In the genomic region with DNA sequence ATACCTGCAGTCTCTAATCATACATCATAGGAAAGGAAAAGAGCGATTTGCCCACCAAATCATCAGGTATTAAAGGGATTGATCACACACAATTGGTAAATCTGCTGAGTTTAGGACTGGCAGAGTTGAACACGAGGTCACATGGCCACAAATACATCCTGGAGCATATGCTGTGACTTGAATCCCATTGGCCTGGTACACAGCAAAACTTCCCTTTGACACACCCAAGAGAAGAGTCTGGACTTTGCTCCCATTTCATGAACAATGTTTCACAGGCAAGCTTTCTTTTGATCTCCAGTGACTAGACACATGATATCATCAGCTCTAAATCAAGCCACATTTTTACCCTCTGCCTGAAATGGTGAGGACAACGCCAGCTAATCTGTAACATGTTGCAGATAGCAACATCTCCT, we compare ENCODE assay signal across 1 cellular context.
TF ChIP-seq lines count a peak whose summit lies in the region.

No MANE protein-coding gene starts in this region.

TF ChIP-seq in HepG2, 621 proteins besides CTCF, POLR2A, EP300 and RAD21 (continued from another document and continues in another):
- TF ChIP-seq, protein P1, sequence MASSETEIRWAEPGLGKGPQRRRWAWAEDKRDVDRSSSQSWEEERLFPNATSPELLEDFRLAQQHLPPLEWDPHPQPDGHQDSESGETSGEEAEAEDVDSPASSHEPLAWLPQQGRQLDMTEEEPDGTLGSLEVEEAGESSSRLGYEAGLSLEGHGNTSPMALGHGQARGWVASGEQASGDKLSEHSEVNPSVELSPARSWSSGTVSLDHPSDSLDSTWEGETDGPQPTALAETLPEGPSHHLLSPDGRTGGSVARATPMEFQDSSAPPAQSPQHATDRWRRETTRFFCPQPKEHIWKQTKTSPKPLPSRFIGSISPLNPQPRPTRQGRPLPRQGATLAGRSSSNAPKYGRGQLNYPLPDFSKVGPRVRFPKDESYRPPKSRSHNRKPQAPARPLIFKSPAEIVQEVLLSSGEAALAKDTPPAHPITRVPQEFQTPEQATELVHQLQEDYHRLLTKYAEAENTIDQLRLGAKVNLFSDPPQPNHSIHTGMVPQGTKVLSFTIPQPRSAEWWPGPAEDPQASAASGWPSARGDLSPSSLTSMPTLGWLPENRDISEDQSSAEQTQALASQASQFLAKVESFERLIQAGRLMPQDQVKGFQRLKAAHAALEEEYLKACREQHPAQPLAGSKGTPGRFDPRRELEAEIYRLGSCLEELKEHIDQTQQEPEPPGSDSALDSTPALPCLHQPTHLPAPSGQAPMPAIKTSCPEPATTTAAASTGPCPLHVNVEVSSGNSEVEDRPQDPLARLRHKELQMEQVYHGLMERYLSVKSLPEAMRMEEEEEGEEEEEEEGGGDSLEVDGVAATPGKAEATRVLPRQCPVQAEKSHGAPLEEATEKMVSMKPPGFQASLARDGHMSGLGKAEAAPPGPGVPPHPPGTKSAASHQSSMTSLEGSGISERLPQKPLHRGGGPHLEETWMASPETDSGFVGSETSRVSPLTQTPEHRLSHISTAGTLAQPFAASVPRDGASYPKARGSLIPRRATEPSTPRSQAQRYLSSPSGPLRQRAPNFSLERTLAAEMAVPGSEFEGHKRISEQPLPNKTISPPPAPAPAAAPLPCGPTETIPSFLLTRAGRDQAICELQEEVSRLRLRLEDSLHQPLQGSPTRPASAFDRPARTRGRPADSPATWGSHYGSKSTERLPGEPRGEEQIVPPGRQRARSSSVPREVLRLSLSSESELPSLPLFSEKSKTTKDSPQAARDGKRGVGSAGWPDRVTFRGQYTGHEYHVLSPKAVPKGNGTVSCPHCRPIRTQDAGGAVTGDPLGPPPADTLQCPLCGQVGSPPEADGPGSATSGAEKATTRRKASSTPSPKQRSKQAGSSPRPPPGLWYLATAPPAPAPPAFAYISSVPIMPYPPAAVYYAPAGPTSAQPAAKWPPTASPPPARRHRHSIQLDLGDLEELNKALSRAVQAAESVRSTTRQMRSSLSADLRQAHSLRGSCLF (CRISPR knock-in tag; IDR thresholded peaks at IDR 0.05; ENCODE audit: borderline replicate concordance), result no peak
- TF ChIP-seq HMG20B (CRISPR knock-in tag; conservative IDR thresholded peaks at IDR 0.05), result peak; percentile 58; the same call in 1 of the 2 replicates
- TF ChIP-seq ELF3 (CRISPR knock-in tag; IDR thresholded peaks at IDR 0.05), result peak; percentile 93
- TF ChIP-seq, protein P2, sequence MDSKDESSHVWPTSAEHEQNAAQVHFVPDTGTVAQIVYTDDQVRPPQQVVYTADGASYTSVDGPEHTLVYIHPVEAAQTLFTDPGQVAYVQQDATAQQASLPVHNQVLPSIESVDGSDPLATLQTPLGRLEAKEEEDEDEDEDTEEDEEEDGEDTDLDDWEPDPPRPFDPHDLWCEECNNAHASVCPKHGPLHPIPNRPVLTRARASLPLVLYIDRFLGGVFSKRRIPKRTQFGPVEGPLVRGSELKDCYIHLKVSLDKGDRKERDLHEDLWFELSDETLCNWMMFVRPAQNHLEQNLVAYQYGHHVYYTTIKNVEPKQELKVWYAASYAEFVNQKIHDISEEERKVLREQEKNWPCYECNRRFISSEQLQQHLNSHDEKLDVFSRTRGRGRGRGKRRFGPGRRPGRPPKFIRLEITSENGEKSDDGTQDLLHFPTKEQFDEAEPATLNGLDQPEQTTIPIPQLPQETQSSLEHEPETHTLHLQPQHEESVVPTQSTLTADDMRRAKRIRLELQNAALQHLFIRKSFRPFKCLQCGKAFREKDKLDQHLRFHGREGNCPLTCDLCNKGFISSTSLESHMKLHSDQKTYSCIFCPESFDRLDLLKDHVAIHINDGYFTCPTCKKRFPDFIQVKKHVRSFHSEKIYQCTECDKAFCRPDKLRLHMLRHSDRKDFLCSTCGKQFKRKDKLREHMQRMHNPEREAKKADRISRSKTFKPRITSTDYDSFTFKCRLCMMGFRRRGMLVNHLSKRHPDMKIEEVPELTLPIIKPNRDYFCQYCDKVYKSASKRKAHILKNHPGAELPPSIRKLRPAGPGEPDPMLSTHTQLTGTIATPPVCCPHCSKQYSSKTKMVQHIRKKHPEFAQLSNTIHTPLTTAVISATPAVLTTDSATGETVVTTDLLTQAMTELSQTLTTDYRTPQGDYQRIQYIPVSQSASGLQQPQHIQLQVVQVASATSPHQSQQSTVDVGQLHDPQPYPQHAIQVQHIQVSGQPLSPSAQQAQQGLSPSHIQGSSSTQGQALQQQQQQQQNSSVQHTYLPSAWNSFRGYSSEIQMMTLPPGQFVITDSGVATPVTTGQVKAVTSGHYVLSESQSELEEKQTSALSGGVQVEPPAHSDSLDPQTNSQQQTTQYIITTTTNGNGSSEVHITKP (CRISPR knock-in tag; IDR thresholded peaks at IDR 0.05; ENCODE audit: low read depth), result 0 out of 2 replicates have a peak, but pooled peaks have one; percentile 22
- TF ChIP-seq, protein P3, sequence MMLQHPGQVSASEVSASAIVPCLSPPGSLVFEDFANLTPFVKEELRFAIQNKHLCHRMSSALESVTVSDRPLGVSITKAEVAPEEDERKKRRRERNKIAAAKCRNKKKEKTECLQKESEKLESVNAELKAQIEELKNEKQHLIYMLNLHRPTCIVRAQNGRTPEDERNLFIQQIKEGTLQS (CRISPR knock-in tag; IDR thresholded peaks at IDR 0.05), result peak; percentile 83
- peak; percentile 51 for TF ChIP-seq GATAD1 (CRISPR knock-in tag; IDR thresholded peaks at IDR 0.05)
- TF ChIP-seq TCF12 (IDR thresholded peaks at IDR 0.05), result no peak
- 0 out of 2 replicates have a peak, but pooled peaks have one; percentile 62 for TF ChIP-seq TCF12 (CRISPR knock-in tag; IDR thresholded peaks at IDR 0.05)
- TF ChIP-seq, protein P4, sequence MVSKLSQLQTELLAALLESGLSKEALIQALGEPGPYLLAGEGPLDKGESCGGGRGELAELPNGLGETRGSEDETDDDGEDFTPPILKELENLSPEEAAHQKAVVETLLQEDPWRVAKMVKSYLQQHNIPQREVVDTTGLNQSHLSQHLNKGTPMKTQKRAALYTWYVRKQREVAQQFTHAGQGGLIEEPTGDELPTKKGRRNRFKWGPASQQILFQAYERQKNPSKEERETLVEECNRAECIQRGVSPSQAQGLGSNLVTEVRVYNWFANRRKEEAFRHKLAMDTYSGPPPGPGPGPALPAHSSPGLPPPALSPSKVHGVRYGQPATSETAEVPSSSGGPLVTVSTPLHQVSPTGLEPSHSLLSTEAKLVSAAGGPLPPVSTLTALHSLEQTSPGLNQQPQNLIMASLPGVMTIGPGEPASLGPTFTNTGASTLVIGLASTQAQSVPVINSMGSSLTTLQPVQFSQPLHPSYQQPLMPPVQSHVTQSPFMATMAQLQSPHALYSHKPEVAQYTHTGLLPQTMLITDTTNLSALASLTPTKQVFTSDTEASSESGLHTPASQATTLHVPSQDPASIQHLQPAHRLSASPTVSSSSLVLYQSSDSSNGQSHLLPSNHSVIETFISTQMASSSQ (IDR thresholded peaks at IDR 0.05; ENCODE audit: low read depth), result peak; percentile 48; the same call in 1 of the 2 replicates
- TF ChIP-seq, protein P4 (CRISPR knock-in tag; IDR thresholded peaks at IDR 0.05; ENCODE audit: borderline replicate concordance), result no peak
- TF ChIP-seq ZNF317 (CRISPR knock-in tag; IDR thresholded peaks at IDR 0.05), result peak; percentile 89
- peak; percentile 77 for TF ChIP-seq BCL6 (CRISPR knock-in tag; IDR thresholded peaks at IDR 0.05)
- 0 out of 2 replicates have a peak, but pooled peaks have one; percentile 28 for TF ChIP-seq RBAK (CRISPR knock-in tag; IDR thresholded peaks at IDR 0.05)
- TF ChIP-seq, protein P5, sequence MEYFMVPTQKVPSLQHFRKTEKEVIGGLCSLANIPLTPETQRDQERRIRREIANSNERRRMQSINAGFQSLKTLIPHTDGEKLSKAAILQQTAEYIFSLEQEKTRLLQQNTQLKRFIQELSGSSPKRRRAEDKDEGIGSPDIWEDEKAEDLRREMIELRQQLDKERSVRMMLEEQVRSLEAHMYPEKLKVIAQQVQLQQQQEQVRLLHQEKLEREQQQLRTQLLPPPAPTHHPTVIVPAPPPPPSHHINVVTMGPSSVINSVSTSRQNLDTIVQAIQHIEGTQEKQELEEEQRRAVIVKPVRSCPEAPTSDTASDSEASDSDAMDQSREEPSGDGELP (IDR thresholded peaks at IDR 0.05; ENCODE audit: borderline replicate concordance, low read depth), result peak; percentile 43; the same call in 1 of the 2 replicates
- TF ChIP-seq, protein P6, sequence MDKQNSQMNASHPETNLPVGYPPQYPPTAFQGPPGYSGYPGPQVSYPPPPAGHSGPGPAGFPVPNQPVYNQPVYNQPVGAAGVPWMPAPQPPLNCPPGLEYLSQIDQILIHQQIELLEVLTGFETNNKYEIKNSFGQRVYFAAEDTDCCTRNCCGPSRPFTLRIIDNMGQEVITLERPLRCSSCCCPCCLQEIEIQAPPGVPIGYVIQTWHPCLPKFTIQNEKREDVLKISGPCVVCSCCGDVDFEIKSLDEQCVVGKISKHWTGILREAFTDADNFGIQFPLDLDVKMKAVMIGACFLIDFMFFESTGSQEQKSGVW (CRISPR knock-in tag; IDR thresholded peaks at IDR 0.05; ENCODE audit: borderline replicate concordance), result no peak
- TF ChIP-seq, protein P7, sequence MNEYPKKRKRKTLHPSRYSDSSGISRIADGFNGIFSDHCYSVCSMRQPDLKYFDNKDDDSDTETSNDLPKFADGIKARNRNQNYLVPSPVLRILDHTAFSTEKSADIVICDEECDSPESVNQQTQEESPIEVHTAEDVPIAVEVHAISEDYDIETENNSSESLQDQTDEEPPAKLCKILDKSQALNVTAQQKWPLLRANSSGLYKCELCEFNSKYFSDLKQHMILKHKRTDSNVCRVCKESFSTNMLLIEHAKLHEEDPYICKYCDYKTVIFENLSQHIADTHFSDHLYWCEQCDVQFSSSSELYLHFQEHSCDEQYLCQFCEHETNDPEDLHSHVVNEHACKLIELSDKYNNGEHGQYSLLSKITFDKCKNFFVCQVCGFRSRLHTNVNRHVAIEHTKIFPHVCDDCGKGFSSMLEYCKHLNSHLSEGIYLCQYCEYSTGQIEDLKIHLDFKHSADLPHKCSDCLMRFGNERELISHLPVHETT (CRISPR knock-in tag; conservative IDR thresholded peaks at IDR 0.05), result no peak
- peak; percentile 44; the same call in 1 of the 2 replicates for TF ChIP-seq RNF2 (conservative IDR thresholded peaks at IDR 0.05; ENCODE audit: low read depth)
- TF ChIP-seq SMC3 (IDR thresholded peaks at IDR 0.05; ENCODE audit: low read length), result peak; percentile 39; the same call in 1 of the 2 replicates
- TF ChIP-seq, protein P8, sequence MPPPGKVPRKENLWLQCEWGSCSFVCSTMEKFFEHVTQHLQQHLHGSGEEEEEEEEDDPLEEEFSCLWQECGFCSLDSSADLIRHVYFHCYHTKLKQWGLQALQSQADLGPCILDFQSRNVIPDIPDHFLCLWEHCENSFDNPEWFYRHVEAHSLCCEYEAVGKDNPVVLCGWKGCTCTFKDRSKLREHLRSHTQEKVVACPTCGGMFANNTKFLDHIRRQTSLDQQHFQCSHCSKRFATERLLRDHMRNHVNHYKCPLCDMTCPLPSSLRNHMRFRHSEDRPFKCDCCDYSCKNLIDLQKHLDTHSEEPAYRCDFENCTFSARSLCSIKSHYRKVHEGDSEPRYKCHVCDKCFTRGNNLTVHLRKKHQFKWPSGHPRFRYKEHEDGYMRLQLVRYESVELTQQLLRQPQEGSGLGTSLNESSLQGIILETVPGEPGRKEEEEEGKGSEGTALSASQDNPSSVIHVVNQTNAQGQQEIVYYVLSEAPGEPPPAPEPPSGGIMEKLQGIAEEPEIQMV (CRISPR knock-in tag; IDR thresholded peaks at IDR 0.05; ENCODE audit: low read depth), result no peak
- TF ChIP-seq, protein P9, sequence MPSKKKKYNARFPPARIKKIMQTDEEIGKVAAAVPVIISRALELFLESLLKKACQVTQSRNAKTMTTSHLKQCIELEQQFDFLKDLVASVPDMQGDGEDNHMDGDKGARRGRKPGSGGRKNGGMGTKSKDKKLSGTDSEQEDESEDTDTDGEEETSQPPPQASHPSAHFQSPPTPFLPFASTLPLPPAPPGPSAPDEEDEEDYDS (CRISPR knock-in tag; IDR thresholded peaks at IDR 0.05), result peak; percentile 36; the same call in 1 of the 2 replicates
- no peak for TF ChIP-seq SRSF9 (IDR thresholded peaks at IDR 0.05; ENCODE audit: borderline replicate concordance, insufficient read depth, low read depth, low read length, poor library complexity, severe bottlenecking)
- TF ChIP-seq HOXA3 (CRISPR knock-in tag; IDR thresholded peaks at IDR 0.05), result peak; percentile 81; the same call in 1 of the 2 replicates
- no peak for TF ChIP-seq KAT7 (CRISPR knock-in tag; IDR thresholded peaks at IDR 0.05; ENCODE audit: borderline replicate concordance)
- TF ChIP-seq MAZ (IDR thresholded peaks at IDR 0.05; ENCODE audit: borderline replicate concordance, low read depth, low read length), result no peak
- no peak for TF ChIP-seq MAZ (CRISPR knock-in tag; IDR thresholded peaks at IDR 0.05; ENCODE audit: low read depth)
- TF ChIP-seq, protein P10, sequence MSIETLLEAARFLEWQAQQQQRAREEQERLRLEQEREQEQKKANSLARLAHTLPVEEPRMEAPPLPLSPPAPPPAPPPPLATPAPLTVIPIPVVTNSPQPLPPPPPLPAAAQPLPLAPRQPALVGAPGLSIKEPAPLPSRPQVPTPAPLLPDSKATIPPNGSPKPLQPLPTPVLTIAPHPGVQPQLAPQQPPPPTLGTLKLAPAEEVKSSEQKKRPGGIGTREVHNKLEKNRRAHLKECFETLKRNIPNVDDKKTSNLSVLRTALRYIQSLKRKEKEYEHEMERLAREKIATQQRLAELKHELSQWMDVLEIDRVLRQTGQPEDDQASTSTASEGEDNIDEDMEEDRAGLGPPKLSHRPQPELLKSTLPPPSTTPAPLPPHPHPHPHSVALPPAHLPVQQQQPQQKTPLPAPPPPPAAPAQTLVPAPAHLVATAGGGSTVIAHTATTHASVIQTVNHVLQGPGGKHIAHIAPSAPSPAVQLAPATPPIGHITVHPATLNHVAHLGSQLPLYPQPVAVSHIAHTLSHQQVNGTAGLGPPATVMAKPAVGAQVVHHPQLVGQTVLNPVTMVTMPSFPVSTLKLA (IDR thresholded peaks at IDR 0.05), result peak; percentile 31; the same call in 1 of the 2 replicates
- no peak for TF ChIP-seq FOXP1 (IDR thresholded peaks at IDR 0.05)
- peak; percentile 60 for TF ChIP-seq FOXP1 (CRISPR knock-in tag; IDR thresholded peaks at IDR 0.05)
- TF ChIP-seq, protein P11, sequence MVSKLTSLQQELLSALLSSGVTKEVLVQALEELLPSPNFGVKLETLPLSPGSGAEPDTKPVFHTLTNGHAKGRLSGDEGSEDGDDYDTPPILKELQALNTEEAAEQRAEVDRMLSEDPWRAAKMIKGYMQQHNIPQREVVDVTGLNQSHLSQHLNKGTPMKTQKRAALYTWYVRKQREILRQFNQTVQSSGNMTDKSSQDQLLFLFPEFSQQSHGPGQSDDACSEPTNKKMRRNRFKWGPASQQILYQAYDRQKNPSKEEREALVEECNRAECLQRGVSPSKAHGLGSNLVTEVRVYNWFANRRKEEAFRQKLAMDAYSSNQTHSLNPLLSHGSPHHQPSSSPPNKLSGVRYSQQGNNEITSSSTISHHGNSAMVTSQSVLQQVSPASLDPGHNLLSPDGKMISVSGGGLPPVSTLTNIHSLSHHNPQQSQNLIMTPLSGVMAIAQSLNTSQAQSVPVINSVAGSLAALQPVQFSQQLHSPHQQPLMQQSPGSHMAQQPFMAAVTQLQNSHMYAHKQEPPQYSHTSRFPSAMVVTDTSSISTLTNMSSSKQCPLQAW (CRISPR knock-in tag; IDR thresholded peaks at IDR 0.05), result peak; percentile 76
